ENCODE assay signal across 11 cellular contexts in the genomic region with DNA sequence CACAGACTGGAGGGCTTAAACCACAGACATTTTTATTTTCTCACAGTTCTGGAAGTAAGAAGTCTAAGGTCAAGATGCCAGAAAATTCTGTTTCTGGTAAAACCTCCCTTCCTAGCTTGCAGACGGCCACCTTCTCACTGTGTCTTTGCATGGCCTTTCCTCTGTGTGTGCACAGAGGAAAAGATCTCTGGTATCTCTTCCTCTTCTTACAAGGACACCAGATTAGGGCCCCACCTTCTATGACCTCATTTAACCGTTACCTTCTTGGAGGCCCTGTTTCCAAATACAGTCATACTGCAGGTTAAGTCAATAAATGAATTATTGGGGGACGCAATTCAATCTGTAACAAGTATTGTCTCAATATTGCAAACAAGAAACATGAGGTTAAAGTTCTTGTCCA.
DNase-seq lines count a peak whose midpoint lies in the region; ATAC-seq and TF ChIP-seq lines count a peak whose summit lies in the region.
"Had no signal": no experiment of that assay in that cellular context is flagged by ENCODE, and none has a peak within 500 bp of the region (broad histone marks: within the 10 kb centered on the region; RNA-seq: fewer than 3 reads in every experiment).

No MANE protein-coding gene starts in this region.

- no peaks in the 10 kb centered on the region for H3K36me3 Mint-ChIP-seq in Caco-2 (ENCODE audit: insufficient read depth, unreplicated experiment)

- H3K4me1 Mint-ChIP-seq in Caco-2 (ENCODE audit: low read depth, unreplicated experiment) = no peaks in the 10 kb centered on the region

- DNase-seq in MV-4-11 (lab: John Stamatoyannopoulos, UW) (peak; percentile 66), Caco-2 (no peak), HT-29 (ENCODE audit: low spot score) (no peak), brain microvascular endothelial cell (no peak)
- no peak for DNase-seq in stimulated activated CD4-positive, alpha-beta T cell treated with anti-CD3 and anti-CD28 coated beads, Interleukin-4, amount 100 ng/mL, for 4 hours
- DNase-seq: activated T-cell treated with anti-CD3 and anti-CD28 coated beads for 4 hours, NCI-H1048 had no signal

- H3K9me3 Mint-ChIP-seq in Caco-2 (ENCODE audit: unreplicated experiment) = no peaks in the 10 kb centered on the region

- H3K27ac ChIP-seq in DOHH2 (ENCODE audit: low read depth, low read length) = peak overlapping the region; percentile 98
- no peak overlapping the region for H3K27ac ChIP-seq in brain microvascular endothelial cell
- H3K27ac ChIP-seq: SJSA1 had no signal

- H3K79me2 ChIP-seq in DOHH2 (ENCODE audit: control insufficient read depth, low read length) = peaks cover 35% of the 10 kb centered on the region

- H4K20me1 ChIP-seq in DOHH2 (ENCODE audit: control insufficient read depth, insufficient read depth, low read depth, low read length) = no peaks in the 10 kb centered on the region

- H3K4me3 ChIP-seq in DOHH2 (ENCODE audit: low read length) (peak overlapping the region; percentile 72), Caco-2 (ENCODE audit: low read depth, low read length) (no peak overlapping the region), brain microvascular endothelial cell (ENCODE audit: low read depth, low read length) (no peak overlapping the region)
- H3K4me3 ChIP-seq: SJSA1 had no signal

- no peak for TF ChIP-seq CTCF in DOHH2 (IDR thresholded peaks at IDR 0.05; ENCODE audit: low read depth, low read length, poor library complexity, severe bottlenecking)
- no peak for TF ChIP-seq CTCF in Caco-2 (IDR thresholded peaks at IDR 0.05; ENCODE audit: insufficient read depth in 1 of 2, low read depth in 1 of 2, low read length in 1 of 2, severe bottlenecking in 1 of 2, unreplicated experiment in 1 of 2)
- TF ChIP-seq CTCF in brain microvascular endothelial cell (IDR thresholded peaks at IDR 0.05; ENCODE audit: low read depth, low read length, missing control alignments) = no peak

- ATAC-seq in GM19351 (IDR thresholded peaks at IDR 0.05; ENCODE audit: unreplicated experiment) (peak; percentile 52), HG02938 (IDR thresholded peaks at IDR 0.05; ENCODE audit: unreplicated experiment) (peak; percentile 46)

- no peaks in the 10 kb centered on the region for H3K27me3 ChIP-seq in DOHH2 (ENCODE audit: control insufficient read depth, low read length)
- H3K27me3 ChIP-seq in Caco-2 (replicated peaks; ENCODE audit: control insufficient read depth, insufficient read depth, low read length) = no peaks in the 10 kb centered on the region
- H3K27me3 ChIP-seq in brain microvascular endothelial cell (replicated peaks) = no peaks in the 10 kb centered on the region
- H3K27me3 ChIP-seq: SJSA1 had no signal

- intact Hi-C loops in Caco-2 (cut with micrococcal nuclease; ENCODE audit: unreplicated experiment) = no loop called here

- H3K9me3 ChIP-seq in DOHH2 (ENCODE audit: control insufficient read depth, insufficient read depth, low read length) (no peaks in the 10 kb centered on the region), Caco-2 (no peaks in the 10 kb centered on the region)
- H3K9me3 ChIP-seq: SJSA1 had no signal

- H3K4me3 Mint-ChIP-seq in Caco-2 (ENCODE audit: unreplicated experiment) = no peak overlapping the region

- in situ Hi-C loops in brain microvascular endothelial cell (cut with HindIII; ENCODE audit: low pct_ligation_motif_present, low sequenced_read_pairs) = loop anchor here (25.0 kb wide), 1 partner anchor 152 kb away; no protein-coding TSS in a partner anchor

- H3F3A ChIP-seq in DOHH2 (ENCODE audit: control insufficient read depth, insufficient read depth) = peaks cover 51% of the 10 kb centered on the region

- H3K36me3 ChIP-seq in DOHH2 (ENCODE audit: control insufficient read depth, low read length) (peaks cover 40% of the 10 kb centered on the region), Caco-2 (ENCODE audit: control insufficient read depth, insufficient read depth, low read length) (peaks cover 1% of the 10 kb centered on the region; the same call in 1 of the 2 replicates), brain microvascular endothelial cell (replicated peaks) (peaks cover 2% of the 10 kb centered on the region)
- H3K36me3 ChIP-seq: SJSA1 had no signal

- H3K4me2 ChIP-seq in DOHH2 (ENCODE audit: low read length) = peak overlapping the region; percentile 90

- CTCF ChIA-PET in Caco-2 (lab: Charles Lee) = no interaction called here

- H3K9me2 ChIP-seq in DOHH2 (replicated peaks; ENCODE audit: control insufficient read depth, low read length) = no peaks in the 10 kb centered on the region

- POLR2A ChIA-PET in Caco-2 (lab: Charles Lee) = no interaction called here

- BruUV-seq in Caco-2 (replicated peaks; lab: Mats Ljungman, UMichigan) = no TSS peak

- no peaks in the 10 kb centered on the region for H3K27me3 Mint-ChIP-seq in Caco-2 (ENCODE audit: insufficient read depth, unreplicated experiment)

- no peak overlapping the region for H3K27ac Mint-ChIP-seq in Caco-2 (ENCODE audit: unreplicated experiment)

- H3K4me1 ChIP-seq in DOHH2 (ENCODE audit: control insufficient read depth, low read length) = peaks cover 94% of the 10 kb centered on the region
- H3K4me1 ChIP-seq in Caco-2 = no peaks in the 10 kb centered on the region
